8 cellular contexts compared by ENCODE assay signal in genomic region chr15:67543348-67543718, GRCh38. TPM values are rescaled to one million over a fixed set of nuclear protein-coding genes. Genes with fewer than 3 reads are reported as not detected.
DNase-seq lines count a peak whose midpoint lies in the region; ATAC-seq and TF ChIP-seq lines count a peak whose summit lies in the region.

No MANE protein-coding gene starts in this region.

- H3K27me3 ChIP-seq in fibroblast of lung (ENCODE audit: control insufficient read depth, insufficient read depth, low read length) (no peaks in the 10 kb centered on the region), neuron (ENCODE audit: insufficient read depth, low read length) (no peaks in the 10 kb centered on the region)

- no peaks in the 10 kb centered on the region for H4K20me1 ChIP-seq in fibroblast of lung (ENCODE audit: control insufficient read depth, extremely low read depth, insufficient read depth, low read length)

- H3K9ac ChIP-seq in SK-N-MC (ENCODE audit: insufficient read length) (peak overlapping the region; percentile 92), fibroblast of lung (ENCODE audit: insufficient read depth, low read length) (no peak overlapping the region)

- H3K4me3 ChIP-seq in GM08714 (ENCODE audit: low read length) = peak overlapping the region; percentile 90
- H3K4me3 ChIP-seq in SK-N-MC = peak overlapping the region; percentile 99
- H3K4me3 ChIP-seq in fibroblast of lung (replicated peaks in 1 of 4; ENCODE audit: control extremely low read depth in 1 of 4, insufficient read depth in 1 of 4, low read depth in 3 of 4, low read length in 4 of 4) = peak overlapping the region; percentile 67 to 88 (median 74)
- H3K4me3 ChIP-seq in neuron (ENCODE audit: low read length) = peak overlapping the region; percentile 98

- H3K4me1 ChIP-seq in fibroblast of lung (ENCODE audit: control insufficient read depth, extremely low read depth, insufficient read depth, low read length) (peaks cover 5% of the 10 kb centered on the region), neuron (ENCODE audit: insufficient read depth, low read length) (peaks cover 24% of the 10 kb centered on the region)

- no peak for ATAC-seq in GM21360 (IDR thresholded peaks at IDR 0.05; ENCODE audit: unreplicated experiment)

- no peak overlapping the region for H3K27ac ChIP-seq in SK-N-MC
- no peak overlapping the region for H3K27ac ChIP-seq in fibroblast of lung (ENCODE audit: insufficient read depth, low read length)

- no peaks in the 10 kb centered on the region for H3K9me3 ChIP-seq in SK-N-MC (ENCODE audit: low read depth, low read length)
- no peaks in the 10 kb centered on the region for H3K9me3 ChIP-seq in fibroblast of lung (ENCODE audit: control insufficient read depth, insufficient read depth, low read depth, low read length)
- H3K9me3 ChIP-seq in neuron (ENCODE audit: low read length) = no peaks in the 10 kb centered on the region

- DNase-seq in SK-N-MC (ENCODE audit: low read depth, low spot score) = no peak
- DNase-seq in fibroblast of lung (ENCODE audit: low read depth in 2 of 2) = peak in 1 of 2 donors; percentile 3
- DNase-seq in stimulated activated CD4-positive, alpha-beta T cell treated with anti-CD3 and anti-CD28 coated beads, Interleukin-15, amount 100 ng/mL, for 24 hours = no peak
- no peak for DNase-seq in NCI-H524 treated with DMSO at 0.1 percent for 48 hours (lab: John Stamatoyannopoulos, UW)
- no peak for DNase-seq in KG1 (lab: John Stamatoyannopoulos, UW)

- H2AFZ ChIP-seq in fibroblast of lung (ENCODE audit: low read length) (peak overlapping the region; percentile 90), neuron (ENCODE audit: low read depth, low read length) (peak overlapping the region; percentile 82)

- TF ChIP-seq CTCF in fibroblast of lung (conservative IDR thresholded peaks at IDR 0.05 in 1 of 2, IDR thresholded peaks at IDR 0.05 in 1 of 2; ENCODE audit: low read depth in 1 of 2, low read length in 2 of 2) = no peak

- H3K4me2 ChIP-seq in fibroblast of lung (ENCODE audit: extremely low read depth, insufficient read depth, low read length) = peak overlapping the region; percentile 99

- H3K79me2 ChIP-seq in fibroblast of lung (ENCODE audit: control insufficient read depth, insufficient read depth, low read length) = no peaks in the 10 kb centered on the region

- H3K36me3 ChIP-seq in SK-N-MC (ENCODE audit: insufficient read depth, low read length) = peaks cover 12% of the 10 kb centered on the region
- no peaks in the 10 kb centered on the region for H3K36me3 ChIP-seq in fibroblast of lung (ENCODE audit: control insufficient read depth, insufficient read depth, low read length)
- peaks cover 6% of the 10 kb centered on the region for H3K36me3 ChIP-seq in neuron (ENCODE audit: insufficient read depth, low read length)

RNA-seq across cellular contexts. Expression of gene MAP2K5, which starts 0.8 kb away (rescaled TPM):
- total RNA-seq in fibroblast of lung = 6.9 and 10.2 TPM in 2 replicates
- polyA plus RNA-seq in fibroblast of lung = 5.7 TPM in 2 replicates
- polyA plus RNA-seq in fibroblast of lung (2012) = 10.4 and 12.4 TPM in 2 replicates
- 5.6 and 7.1 TPM in 2 replicates for polyA minus RNA-seq in fibroblast of lung (ENCODE audit: low replicate concordance)

RNA-seq across cellular contexts. Expression of gene C15orf61, which starts 22.4 kb away (rescaled TPM):
- total RNA-seq in fibroblast of lung = 4.6 and 7.4 TPM in 2 replicates
- 2.2 and 2.5 TPM in 2 replicates for polyA plus RNA-seq in fibroblast of lung
- 2.4 and 3.3 TPM in 2 replicates for polyA plus RNA-seq in fibroblast of lung (2012)
- 2.9 and 3.8 TPM in 2 replicates for polyA minus RNA-seq in fibroblast of lung (ENCODE audit: low replicate concordance)
